8 cellular contexts compared by ENCODE assay signal in genomic region chr17:57084802-57085447, GRCh38. TPM values are rescaled to one million over a fixed set of nuclear protein-coding genes. Genes with fewer than 3 reads are reported as not detected.
DNase-seq lines count a peak whose midpoint lies in the region; ATAC-seq and TF ChIP-seq lines count a peak whose summit lies in the region.

AKAP1 (plus strand) TSS chr17:57085246; CDS start chr17:57105465, 20,219 bp downstream.

- intact Hi-C loops in breast epithelium (cut with DNase I; ENCODE audit: low total_unique reads), result no loop called here

- peak within 1 kb of the TSS; percentile 98 for H3K4me2 ChIP-seq in smooth muscle cell

- DNase-seq in AG08396 (ENCODE audit: low spot score), result peak; percentile 100
- peak; percentile 99 for DNase-seq in NCI-H2227 (lab: John Stamatoyannopoulos, UW; ENCODE audit: unreplicated experiment)
- peak; percentile 97 for DNase-seq in WERI-Rb-1
- peak; percentile 96 for DNase-seq in breast epithelium (ENCODE audit: low spot score in 2 of 2)
- peak; percentile 100 for DNase-seq in iPS-NIHi11 (ENCODE audit: low spot score)
- peak; percentile 76 for DNase-seq in smooth muscle cell (lab: John Stamatoyannopoulos, UW; ENCODE audit: unreplicated experiment)

- H3K4me3 ChIP-seq in WERI-Rb-1 (ENCODE audit: low read depth, low read length), result peak within 1 kb of the TSS; percentile 85
- peak within 1 kb of the TSS; percentile 81 to 93 (median 89) for H3K4me3 ChIP-seq in breast epithelium
- H3K4me3 ChIP-seq in smooth muscle cell, result peak within 1 kb of the TSS; percentile 98

- peak within 1 kb of the TSS; percentile 99 for H2AFZ ChIP-seq in smooth muscle cell (ENCODE audit: low read depth)

- peak; percentile 90 for ATAC-seq in GM18909 (IDR thresholded peaks at IDR 0.05; ENCODE audit: poor library complexity, unreplicated experiment)
- ATAC-seq in HG03159 (IDR thresholded peaks at IDR 0.05; ENCODE audit: unreplicated experiment), result peak; percentile 81

- H3K27me3 ChIP-seq in WERI-Rb-1 (ENCODE audit: insufficient read depth, low read depth, severe bottlenecking) (no peaks in the 10 kb centered on the region), breast epithelium (no peaks in the 10 kb centered on the region), smooth muscle cell (ENCODE audit: low read depth) (no peaks in the 10 kb centered on the region)

- peak; percentile 92 for TF ChIP-seq POLR2A in breast epithelium (IDR thresholded peaks at IDR 0.05)

- H3K27ac ChIP-seq in WERI-Rb-1 (peak within 1 kb of the TSS; percentile 94), breast epithelium (peak within 1 kb of the TSS; percentile 95 to 98), smooth muscle cell (ENCODE audit: low read depth) (peak within 1 kb of the TSS; percentile 87)

- H3K4me1 ChIP-seq in breast epithelium (no peaks in the 10 kb centered on the region), smooth muscle cell (ENCODE audit: low read depth) (peaks cover 4% of the 10 kb centered on the region)

- no peaks in the 10 kb centered on the region for H3K79me2 ChIP-seq in smooth muscle cell (ENCODE audit: low read depth)

- TF ChIP-seq CTCF in WERI-Rb-1 (IDR thresholded peaks at IDR 0.05; ENCODE audit: low read depth, low read length), result peak; percentile 54
- TF ChIP-seq CTCF in breast epithelium (IDR thresholded peaks at IDR 0.05), result peak in 2 of 3 donors; percentile 17 to 32
- TF ChIP-seq CTCF in smooth muscle cell (IDR thresholded peaks at IDR 0.05; ENCODE audit: borderline replicate concordance, insufficient read depth, poor library complexity, severe bottlenecking), result peak; percentile 7

- H3K36me3 ChIP-seq in WERI-Rb-1 (no peaks in the 10 kb centered on the region), breast epithelium (no peaks in the 10 kb centered on the region), smooth muscle cell (ENCODE audit: low read depth) (no peaks in the 10 kb centered on the region)

- H3K9ac ChIP-seq in smooth muscle cell (ENCODE audit: low read depth), result peak within 1 kb of the TSS; percentile 97

- peaks cover 12% of the 10 kb centered on the region for H4K20me1 ChIP-seq in smooth muscle cell (ENCODE audit: low read depth)

- 2% methylated on average over 61 of the region's 85 CpGs for WGBS in smooth muscle cell (ENCODE audit: low lambda C conversion rate)

- H3K9me3 ChIP-seq in WERI-Rb-1 (ENCODE audit: severe bottlenecking), result no peaks in the 10 kb centered on the region
- no peaks in the 10 kb centered on the region for H3K9me3 ChIP-seq in breast epithelium
- H3K9me3 ChIP-seq in smooth muscle cell (replicated peaks; ENCODE audit: low read depth), result no peaks in the 10 kb centered on the region

- peaks cover 4% of the 10 kb centered on the region for H3F3A ChIP-seq in smooth muscle cell (ENCODE audit: low read depth)

RNA-seq across cellular contexts. Expression of gene AKAP1, which starts in this region (rescaled TPM):
- 10 to 100 TPM; 38.1 to 87.7 (median 63.9) TPM for total RNA-seq in breast epithelium
- total RNA-seq in smooth muscle cell, result 3.6 and 6.2 TPM in 2 replicates
- 5.8 and 8.4 TPM in 2 replicates for polyA plus RNA-seq in smooth muscle cell

Comparison
In these comparisons a context has a peak if more than half of its experiments do, and no peak if none do; other contexts are left out.
1. Peak in every context shown above with its lines: DNase-seq, ATAC-seq, H3K4me3 ChIP-seq and H3K27ac ChIP-seq.